In the genomic region with DNA sequence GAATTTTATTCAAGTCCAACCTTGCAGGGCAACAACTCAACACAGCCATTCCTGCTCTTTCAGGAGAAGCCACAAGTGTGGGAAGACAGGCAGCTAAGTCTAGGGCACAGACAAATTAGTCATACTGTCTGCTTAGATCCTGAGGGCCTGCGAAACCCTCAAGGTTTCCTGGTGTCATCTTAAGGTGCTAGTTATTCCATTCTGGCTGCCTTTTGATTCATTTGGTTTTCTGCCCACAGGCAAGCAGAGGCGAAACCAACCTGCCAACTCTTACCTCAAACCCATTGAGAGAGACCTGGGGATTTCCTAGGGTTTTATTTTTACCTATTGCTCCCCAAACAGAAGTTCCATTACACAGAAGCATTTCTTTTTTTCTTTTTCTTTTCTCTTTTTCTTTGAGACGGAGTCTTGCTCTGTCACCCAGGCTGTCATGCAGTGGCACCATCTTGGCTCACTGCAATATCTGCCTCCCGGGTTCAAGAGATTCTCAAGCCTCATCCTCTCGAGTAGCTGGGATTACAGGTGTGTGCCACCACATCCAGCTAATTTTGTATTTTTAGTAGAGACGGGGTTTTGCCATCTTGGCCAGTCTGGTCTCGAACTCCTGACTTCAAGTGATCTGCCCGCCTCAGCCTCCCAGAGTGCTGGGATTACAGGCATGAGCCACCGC, we compare ENCODE assay signal across 8 cellular contexts. TPM values are rescaled to one million over a fixed set of nuclear protein-coding genes. Genes with fewer than 3 reads are reported as not detected.
DNase-seq lines count a peak whose midpoint lies in the region; ATAC-seq, FAIRE-seq and TF ChIP-seq lines count a peak whose summit lies in the region.

No MANE protein-coding gene starts in this region.

- no TSS peak for BruUV-seq in PC-3 (replicated peaks; lab: Mats Ljungman, UMichigan)

- H3K27me3 Mint-ChIP-seq in HFFc6 (ENCODE audit: insufficient read depth): no peaks in the 10 kb centered on the region
- H3K27me3 Mint-ChIP-seq in central memory CD8-positive, alpha-beta T cell: peaks cover 6% of the 10 kb centered on the region

- no peaks in the 10 kb centered on the region for H4K20me1 ChIP-seq in PC-3 (ENCODE audit: low read length)

- TF ChIP-seq CTCF in HFFc6 (IDR thresholded peaks at IDR 0.05) (no peak), PC-3 (conservative IDR thresholded peaks at IDR 0.05; ENCODE audit: low read depth, low read length) (no peak), dorsolateral prefrontal cortex (IDR thresholded peaks at IDR 0.05 in 54 of 56, conservative IDR thresholded peaks at IDR 0.05 in 2 of 56; ENCODE audit: low read depth in 1 of 56, partially characterized antibody in 56 of 56) (no peak)

- H3K79me2 ChIP-seq in PC-3 (ENCODE audit: low read length): no peaks in the 10 kb centered on the region

- DNase-seq in GM12892 (ENCODE audit: insufficient read length) (no peak), HFFc6 (peak; percentile 35), PC-3 (peak; percentile 36), dorsolateral prefrontal cortex (no peak), activated gamma-delta T cell treated with Interleukin-2 at 50 U/mL for 16 hours (no peak), NCI-H748 (lab: John Stamatoyannopoulos, UW; ENCODE audit: unreplicated experiment) (no peak)
- no peak for DNase-seq in central memory CD8-positive, alpha-beta T cell (ENCODE audit: low spot score in 2 of 2)
- DNase-seq in stimulated activated naive CD8-positive, alpha-beta T cell treated with anti-CD3 and anti-CD28 coated beads, Interleukin-15, Interleukin-2, amounts not matched to agents 100 U/mL and 50 U/mL, for 24 hours: peak; percentile 65

- H3K4me1 Mint-ChIP-seq in HFFc6 (ENCODE audit: low read depth): peaks cover 56% of the 10 kb centered on the region
- H3K4me1 Mint-ChIP-seq in central memory CD8-positive, alpha-beta T cell: no peaks in the 10 kb centered on the region

- H3K27ac ChIP-seq in PC-3 (ENCODE audit: low read length) (no peak overlapping the region), dorsolateral prefrontal cortex (no peak overlapping the region)

- peak; percentile 72 for FAIRE-seq in GM12892 (lab: Jason Lieb, UNC)

- H3K9ac ChIP-seq in PC-3 (ENCODE audit: low read length): no peak overlapping the region

- POLR2A ChIA-PET in PC-3 (lab: Charles Lee; ENCODE audit: unreplicated experiment): no interaction called here

- no peak overlapping the region for H3K4me3 ChIP-seq in PC-3 (ENCODE audit: low read length)
- H3K4me3 ChIP-seq in dorsolateral prefrontal cortex: no peak overlapping the region

- intact Hi-C loops in PC-3 (cut with micrococcal nuclease): no loop called here
- intact Hi-C loops in dorsolateral prefrontal cortex (cut with DNase I): no loop called here

- H3K4me1 ChIP-seq in PC-3 (ENCODE audit: insufficient read depth, low read length): peaks cover 23% of the 10 kb centered on the region

- no peaks in the 10 kb centered on the region for H3K9me2 ChIP-seq in PC-3 (replicated peaks; ENCODE audit: low read length)

- no peak overlapping the region; the same call in 1 of the 2 replicates for H3K27ac Mint-ChIP-seq in HFFc6
- no peak overlapping the region for H3K27ac Mint-ChIP-seq in central memory CD8-positive, alpha-beta T cell (ENCODE audit: low read depth)

- H3K36me3 ChIP-seq in PC-3 (ENCODE audit: low read depth, low read length): no peaks in the 10 kb centered on the region

- no peak for ATAC-seq in PC-3
- ATAC-seq in central memory CD8-positive, alpha-beta T cell (replicated peaks; ENCODE audit: extremely low read depth, poor library complexity, severe bottlenecking): peak; percentile 24
- ATAC-seq in stimulated activated naive CD8-positive, alpha-beta T cell treated with anti-CD3 and anti-CD28 coated beads, Interleukin-15, Interleukin-2, amounts not matched to agents 100 U/mL and 50 U/mL, for 24 hours: peak; percentile 92

- H3K9me3 ChIP-seq in PC-3 (ENCODE audit: low read length): no peaks in the 10 kb centered on the region

- no peak for TF ChIP-seq POLR2A in GM12892 (IDR thresholded peaks at IDR 0.05; ENCODE audit: low read depth, low read length)

- H3K4me2 ChIP-seq in PC-3 (ENCODE audit: low read length): no peak overlapping the region

- H2AFZ ChIP-seq in PC-3 (ENCODE audit: low read length): no peak overlapping the region

- H3K27me3 ChIP-seq in PC-3 (ENCODE audit: low read length) (no peaks in the 10 kb centered on the region), dorsolateral prefrontal cortex (no peaks in the 10 kb centered on the region)

- no peaks in the 10 kb centered on the region for H3K36me3 Mint-ChIP-seq in HFFc6 (ENCODE audit: low read depth)
- H3K36me3 Mint-ChIP-seq in central memory CD8-positive, alpha-beta T cell (ENCODE audit: insufficient read depth): no peaks in the 10 kb centered on the region

- CTCF ChIA-PET in PC-3 (lab: Charles Lee): no interaction called here

- no peaks in the 10 kb centered on the region for H3K9me3 Mint-ChIP-seq in HFFc6
- no peaks in the 10 kb centered on the region for H3K9me3 Mint-ChIP-seq in central memory CD8-positive, alpha-beta T cell

- no peaks in the 10 kb centered on the region for H3F3A ChIP-seq in PC-3 (ENCODE audit: low read length, unreplicated experiment)

- no peak overlapping the region for H3K4me3 Mint-ChIP-seq in HFFc6
- H3K4me3 Mint-ChIP-seq in central memory CD8-positive, alpha-beta T cell: no peak overlapping the region

RNA-seq across cellular contexts. Expression of a gene that starts 23.7 kb away (rescaled TPM):
- polyA plus RNA-seq in GM12892 (2012; ENCODE audit: missing spikeins): not detected
- not detected for total RNA-seq in HFFc6 (2021; fragmentation: NEBNext Ultra II Directional; extraction: Animal tissue kit (Norgen Biotek cat#: 25700))
- total RNA-seq in PC-3 (2014; rRNA removed) (not detected in 2 replicates), dorsolateral prefrontal cortex (1 to 10 TPM in 1 of 120 experiments, not detected in 119; 2.9 TPM)

RNA-seq across cellular contexts. Expression of a gene that starts 32.3 kb away (rescaled TPM):
- polyA plus RNA-seq in GM12892 (2012; ENCODE audit: missing spikeins): not detected
- under 1 TPM; 0.09 to 0.34 (median 0.22) TPM for total RNA-seq in HFFc6 (2021; fragmentation: NEBNext Ultra II Directional; extraction: Animal tissue kit (Norgen Biotek cat#: 25700))
- total RNA-seq in PC-3 (2014; rRNA removed) (not detected in 2 replicates), dorsolateral prefrontal cortex (1 to 10 TPM in 1 of 120 experiments, under 1 TPM in 4, not detected in 115; 0.17 to 1.1 (median 0.54) TPM)

Comparison
In these comparisons a context has a peak if more than half of its experiments do, and no peak if none do; other contexts are left out.
1. DNase-seq: peak in HFFc6 (single experiment), PC-3 (single experiment) and stimulated activated naive CD8-positive, alpha-beta T cell treated with anti-CD3 and anti-CD28 coated beads, Interleukin-15, Interleukin-2, amounts not matched to agents 100 U/mL and 50 U/mL, for 24 hours (single experiment); none in GM12892 (single experiment), central memory CD8-positive, alpha-beta T cell (0 of 2), dorsolateral prefrontal cortex (0 of 10), activated gamma-delta T cell treated with Interleukin-2 at 50 U/mL for 16 hours (single experiment) and NCI-H748 (single experiment).